Comparison of ENCODE assay signal across 23 cellular contexts in genomic region chr13:57666131-57666530, GRCh38. TPM values are rescaled to one million over a fixed set of nuclear protein-coding genes. Genes with fewer than 3 reads are reported as not detected.
DNase-seq lines count a peak whose midpoint lies in the region; ATAC-seq, FAIRE-seq and TF ChIP-seq lines count a peak whose summit lies in the region.
"Had no signal": no experiment of that assay in that cellular context is flagged by ENCODE, and none has a peak within 500 bp of the region (broad histone marks: within the 10 kb centered on the region; RNA-seq: fewer than 3 reads in every experiment).

No MANE protein-coding gene starts in this region.

- no peak for TF ChIP-seq RAD21 in HepG2 (CRISPR knock-in tag; IDR thresholded peaks at IDR 0.05)

- no peak overlapping the region for H3K4me3 ChIP-seq in HepG2 (replicated peaks in 1 of 3; ENCODE audit: insufficient read depth in 1 of 3, low read depth in 2 of 3, low read length in 3 of 3)
- no peak overlapping the region for H3K4me3 ChIP-seq in right lobe of liver
- H3K4me3 ChIP-seq in OCI-LY3 (ENCODE audit: low read length) = no peak overlapping the region
- H3K4me3 ChIP-seq in endocrine pancreas (ENCODE audit: control insufficient read depth, insufficient read depth, low read length) = peak overlapping the region; percentile 29
- no peak overlapping the region for H3K4me3 ChIP-seq in GM23338
- H3K4me3 ChIP-seq: SJCRH30 had no signal

- no peak for FAIRE-seq in HepG2 (lab: Jason Lieb, UNC)
- FAIRE-seq: G401.6, GM18507, H54, RCC 7860 had no signal

- DNase-seq in HepG2 (ENCODE audit: low spot score) (no peak), right lobe of liver (no peak), superior temporal gyrus (ENCODE audit: extremely low spot score) (peak; percentile 55), GM03348 (ENCODE audit: low spot score) (no peak), kidney tubule cell (ENCODE audit: low spot score) (no peak), GM23338 (ENCODE audit: low spot score) (no peak)
- DNase-seq: 8988T; AML-193; C1 segment of cervical spinal cord; CD8-positive, alpha-beta T cell; KBM-7; NCI-H1092; NCI-H1694 treated with DMSO at 0.1 percent for 48 hours; NCI-H2081 treated with DMSO at 0.1 percent for 48 hours; OCI-M1; SJCRH30 had no signal

- no peak overlapping the region for H3K4me3 Mint-ChIP-seq in GM23338
- H3K4me3 Mint-ChIP-seq: CD8-positive, alpha-beta T cell had no signal

- WGBS in HepG2 (ENCODE audit: low lambda C conversion rate) = 1% methylated on average over 3 of the region's 3 CpGs
- 68% methylated on average over 3 of the region's 3 CpGs for WGBS in right lobe of liver (ENCODE audit: insufficient coverage, low coverage, low lambda C conversion rate, missing lambda C conversion rate)

- CTCF ChIA-PET in HepG2 (lab: Yijun Ruan, JAX; ENCODE audit: low intra/inter-chr PET ratio, low total read pairs) = no interaction called here

- no peak overlapping the region for H3K27ac ChIP-seq in HepG2 (ENCODE audit: extremely low read length, insufficient read depth, low read length)
- H3K27ac ChIP-seq in right lobe of liver = no peak overlapping the region
- no peak overlapping the region for H3K27ac ChIP-seq in OCI-LY3 (ENCODE audit: low read length)
- no peak overlapping the region for H3K27ac ChIP-seq in GM23338 (ENCODE audit: low read depth)
- H3K27ac ChIP-seq: SJCRH30 had no signal

- H4K20me1 ChIP-seq in HepG2 (ENCODE audit: insufficient read depth, low read length) (no peaks in the 10 kb centered on the region), OCI-LY3 (ENCODE audit: insufficient read depth, low read length) (no peaks in the 10 kb centered on the region), GM23338 (replicated peaks; ENCODE audit: insufficient read depth) (no peaks in the 10 kb centered on the region)

- in situ Hi-C loops in HepG2 (cut with HindIII; ENCODE audit: extremely low pct_ligation_motif_present, low pct_unique_long_range_greater_than_20kb) = no loop called here

- H3K9ac ChIP-seq in HepG2 (ENCODE audit: insufficient read depth, low read depth, low read length) (no peak overlapping the region), OCI-LY3 (ENCODE audit: low read length) (no peak overlapping the region), endocrine pancreas (ENCODE audit: control insufficient read depth, insufficient read depth, low read length) (no peak overlapping the region)

- H2AFZ ChIP-seq in HepG2 (ENCODE audit: low read length) (no peak overlapping the region), OCI-LY3 (ENCODE audit: low read depth, low read length) (peak overlapping the region; percentile 22; the same call in 1 of the 2 replicates), GM23338 (no peak overlapping the region)

- peaks cover 11% of the 10 kb centered on the region for H3K4me1 Mint-ChIP-seq in GM23338

- H3K79me2 ChIP-seq in HepG2 (ENCODE audit: insufficient read depth, low read length) (no peaks in the 10 kb centered on the region), OCI-LY3 (ENCODE audit: low read length) (no peaks in the 10 kb centered on the region), GM23338 (replicated peaks; ENCODE audit: insufficient read depth) (no peaks in the 10 kb centered on the region)

- H3K4me1 ChIP-seq in HepG2 (ENCODE audit: insufficient read depth, low read length) (no peaks in the 10 kb centered on the region), right lobe of liver (no peaks in the 10 kb centered on the region), OCI-LY3 (ENCODE audit: low read length) (no peaks in the 10 kb centered on the region), endocrine pancreas (ENCODE audit: control insufficient read depth, insufficient read depth, low read length) (peaks cover 13% of the 10 kb centered on the region), GM23338 (ENCODE audit: insufficient read depth) (peaks cover 12% of the 10 kb centered on the region; the same call in 1 of the 2 replicates)
- H3K4me1 ChIP-seq: SJCRH30 had no signal

- H3K27me3 ChIP-seq in HepG2 (ENCODE audit: control insufficient read depth in 1 of 2, insufficient read depth in 2 of 2, low read length in 2 of 2) (no peaks in the 10 kb centered on the region), right lobe of liver (no peaks in the 10 kb centered on the region), OCI-LY3 (ENCODE audit: low read depth, low read length) (no peaks in the 10 kb centered on the region), endocrine pancreas (ENCODE audit: control insufficient read depth, insufficient read depth, low read length) (no peaks in the 10 kb centered on the region), GM23338 (ENCODE audit: insufficient read depth) (no peaks in the 10 kb centered on the region)
- H3K27me3 ChIP-seq: SJCRH30 had no signal

- H3K36me3 ChIP-seq in HepG2 (replicated peaks in 1 of 2; ENCODE audit: control insufficient read depth in 1 of 2, insufficient read depth in 2 of 2, low read length in 2 of 2) = no peaks in the 10 kb centered on the region
- no peaks in the 10 kb centered on the region for H3K36me3 ChIP-seq in right lobe of liver
- no peaks in the 10 kb centered on the region for H3K36me3 ChIP-seq in OCI-LY3 (replicated peaks; ENCODE audit: low read depth, low read length)
- H3K36me3 ChIP-seq in endocrine pancreas (ENCODE audit: control insufficient read depth, insufficient read depth, low read length) = no peaks in the 10 kb centered on the region
- H3K36me3 ChIP-seq in GM23338 (ENCODE audit: insufficient read depth) = no peaks in the 10 kb centered on the region
- H3K36me3 ChIP-seq: SJCRH30 had no signal

- no peak overlapping the region for H3K4me2 ChIP-seq in HepG2 (ENCODE audit: low read depth, low read length)
- H3K4me2 ChIP-seq in OCI-LY3 (ENCODE audit: low read length) = no peak overlapping the region
- no peak overlapping the region for H3K4me2 ChIP-seq in GM23338

- no peak for TF ChIP-seq CTCF in HepG2 (CRISPR knock-in tag; IDR thresholded peaks at IDR 0.05)
- no peak for TF ChIP-seq CTCF in right lobe of liver (IDR thresholded peaks at IDR 0.05)
- TF ChIP-seq CTCF in OCI-LY3 (IDR thresholded peaks at IDR 0.05; ENCODE audit: low read depth, low read length) = no peak
- no peak for TF ChIP-seq CTCF in GM23338 (conservative IDR thresholded peaks at IDR 0.05; ENCODE audit: low read depth in 2 of 2)

- H3F3A ChIP-seq in GM23338 (replicated peaks; ENCODE audit: low read depth) = no peaks in the 10 kb centered on the region

- no peaks in the 10 kb centered on the region for H3K27me3 Mint-ChIP-seq in GM23338 (ENCODE audit: insufficient read depth, low read depth, poor library complexity)

- no peaks in the 10 kb centered on the region for H3K9me3 ChIP-seq in HepG2 (ENCODE audit: low read length)
- no peaks in the 10 kb centered on the region for H3K9me3 ChIP-seq in right lobe of liver
- no peaks in the 10 kb centered on the region for H3K9me3 ChIP-seq in OCI-LY3 (ENCODE audit: insufficient read depth, low read length)
- no peaks in the 10 kb centered on the region for H3K9me3 ChIP-seq in endocrine pancreas (ENCODE audit: control insufficient read depth, low read length)
- H3K9me3 ChIP-seq: SJCRH30 had no signal

- TF ChIP-seq POLR2A in HepG2 (IDR thresholded peaks at IDR 0.05; ENCODE audit: insufficient read depth in 1 of 2, low read depth in 2 of 2, low read length in 2 of 2) (no peak), right lobe of liver (IDR thresholded peaks at IDR 0.05) (no peak)

- ATAC-seq in HepG2 (no peak), right lobe of liver (no peak), GM23338 (no peak)
- ATAC-seq: CD8-positive, alpha-beta T cell had no signal

- H3K9me2 ChIP-seq in GM23338 (ENCODE audit: insufficient read depth) = no peaks in the 10 kb centered on the region

- no peak overlapping the region for H3K27ac Mint-ChIP-seq in GM23338
- H3K27ac Mint-ChIP-seq: CD8-positive, alpha-beta T cell had no signal

- TF ChIP-seq EP300 in HepG2 (IDR thresholded peaks at IDR 0.05; ENCODE audit: low read depth in 2 of 2, low read length in 2 of 2) (no peak), HepG2 (CRISPR knock-in tag; IDR thresholded peaks at IDR 0.05; ENCODE audit: borderline replicate concordance) (no peak)

- intact Hi-C loops in HepG2 (cut with micrococcal nuclease; ENCODE audit: unreplicated experiment) = no loop called here
- intact Hi-C loops in right lobe of liver (cut with DNase I) = no loop called here

- no TSS peak for BruUV-seq in HepG2 (replicated peaks; lab: Mats Ljungman, UMichigan)

- POLR2A ChIA-PET in HepG2 (lab: Yijun Ruan, JAX) = no interaction called here

- H3K9me3 Mint-ChIP-seq in GM23338 = no peaks in the 10 kb centered on the region

- H3K36me3 Mint-ChIP-seq in GM23338 (ENCODE audit: low read depth) = no peaks in the 10 kb centered on the region
- H3K36me3 Mint-ChIP-seq: CD8-positive, alpha-beta T cell had no signal

TF ChIP-seq in GM23338, 12 proteins besides CTCF, POLR2A, EP300 and RAD21 (continues in another document):
- no peak for TF ChIP-seq EZH2 (IDR thresholded peaks at IDR 0.05; ENCODE audit: low read depth, unreplicated experiment)

RNA-seq across cellular contexts. Expression of gene PCDH17, which starts 34.6 kb away (rescaled TPM):
- not detected in 2 replicates for total RNA-seq in HepG2 (2016; rRNA removed; fragmentation: Illumina TruSeq; extraction: Trizol)
- not detected in 2 replicates for total RNA-seq in HepG2 (2016; cell fraction: cytosol; rRNA removed; fragmentation: Illumina TruSeq; extraction: Trizol; ENCODE audit: low read depth)
- not detected in 2 replicates for total RNA-seq in HepG2 (2016; cell fraction: insoluble cytoplasmic fraction; rRNA removed; fragmentation: Illumina TruSeq; extraction: Trizol)
- total RNA-seq in HepG2 (2016; cell fraction: membrane; rRNA removed; fragmentation: Illumina TruSeq; extraction: Trizol) = not detected in 2 replicates
- total RNA-seq in HepG2 (2016; cell fraction: nucleus; rRNA removed; fragmentation: Illumina TruSeq; extraction: Trizol) = not detected in 2 replicates
- not detected in 2 replicates for polyA plus RNA-seq in HepG2 (2011; rRNA removed)
- polyA plus RNA-seq in HepG2 (2011; cell fraction: cytosol; rRNA removed) = not detected in 2 replicates
- not detected in 2 replicates for polyA plus RNA-seq in HepG2 (2011; cell fraction: nucleus; rRNA removed)
- 0.01 TPM in 1 of 2 replicates, not detected in the other for polyA plus RNA-seq in HepG2 (2012)
- not detected in 2 replicates for polyA plus RNA-seq in HepG2 (2016; cell fraction: cytosol; fragmentation: Illumina TruSeq; extraction: Trizol; ENCODE audit: low read depth)
- polyA plus RNA-seq in HepG2 (2016; cell fraction: insoluble cytoplasmic fraction; fragmentation: Illumina TruSeq; extraction: Trizol; ENCODE audit: low read depth) = not detected in 2 replicates
- not detected in 2 replicates for polyA plus RNA-seq in HepG2 (2016; cell fraction: membrane; fragmentation: Illumina TruSeq; extraction: Trizol; ENCODE audit: low read depth)
- not detected in 2 replicates for polyA plus RNA-seq in HepG2 (2016; cell fraction: nucleus; fragmentation: Illumina TruSeq; extraction: Trizol; ENCODE audit: insufficient read depth, low read depth)
- polyA minus RNA-seq in HepG2 (2011; rRNA and poly(A)+ RNA removed; ENCODE audit: low replicate concordance) = 0.72 TPM in 1 of 2 replicates, not detected in the other
- polyA minus RNA-seq in HepG2 (2011; cell fraction: cytosol; rRNA and poly(A)+ RNA removed) = not detected in 2 replicates
- not detected in 2 replicates for polyA minus RNA-seq in HepG2 (2011; cell fraction: nucleus; rRNA and poly(A)+ RNA removed)
- 1 to 10 TPM in 4 of 6 experiments, under 1 TPM in 2; 0.64 to 6.1 (median 1.1) TPM for total RNA-seq in right lobe of liver
- 1.3 and 1.4 TPM in 2 replicates for total RNA-seq in GM23338 (2014; rRNA removed; shearing (Covaris generic))
- polyA plus RNA-seq in GM23338 (2016; fragmentation: Nextera tagmentation; extraction: Ambion mirVana) = 0.27 and 0.35 TPM in 2 replicates
- total RNA-seq: CD8-positive, alpha-beta T cell had no signal
- polyA plus RNA-seq: AG04450 had no signal
